ENCODE assay signal across 1 cellular context in genomic region chr11:128902515-128903066, GRCh38.
TF ChIP-seq lines count a peak whose summit lies in the region.

No MANE protein-coding gene starts in this region.

TF ChIP-seq in H1, 55 proteins besides CTCF, POLR2A, EP300 and RAD21:
- TF ChIP-seq HDAC6 (IDR thresholded peaks at IDR 0.05; ENCODE audit: low read depth, low read length): no peak
- peak; percentile 51 for TF ChIP-seq EZH2 (IDR thresholded peaks at IDR 0.05; ENCODE audit: low read depth, low read length, severe bottlenecking)
TF ChIP-seq in H1: peak in this region for 1.
